21 cellular contexts compared by ENCODE assay signal in genomic region chr10:76779821-76780281, GRCh38.
DNase-seq lines count a peak whose midpoint lies in the region; ATAC-seq and TF ChIP-seq lines count a peak whose summit lies in the region.
"Had no signal": no experiment of that assay in that cellular context is flagged by ENCODE, and none has a peak within 500 bp of the region (broad histone marks: within the 10 kb centered on the region; RNA-seq: fewer than 3 reads in every experiment).

No MANE protein-coding gene starts in this region.

- ATAC-seq in GM19035 (IDR thresholded peaks at IDR 0.05; ENCODE audit: unreplicated experiment) (no peak), GM19455 (IDR thresholded peaks at IDR 0.05; ENCODE audit: unreplicated experiment) (no peak), HG03460 (IDR thresholded peaks at IDR 0.05; ENCODE audit: unreplicated experiment) (no peak)
- ATAC-seq: HCT116; naive thymus-derived CD8-positive, alpha-beta T cell had no signal

- DNase-seq in GM23248 (peak; percentile 3), SK-N-DZ (ENCODE audit: low spot score) (peak; percentile 97), osteoblast (ENCODE audit: insufficient read length, low spot score, missing footprints) (no peak), NCI-H446 (lab: John Stamatoyannopoulos, UW) (no peak)
- DNase-seq: activated CD4-positive, alpha-beta T cell treated with anti-CD3 and anti-CD28 coated beads, Interleukin-2, amount 50 U/mL, for 48 hours; activated CD8-positive, alpha-beta memory T cell treated with anti-CD3 and anti-CD28 coated beads, Interleukin-2, amount 50 U/mL, for 48 hours; DMS53; GF-D8; naive thymus-derived CD8-positive, alpha-beta T cell; NCI-H1417; NCI-H2081; NCI-H82; T-helper 9 cell; upper lobe of left lung had no signal

- peaks cover 4% of the 10 kb centered on the region for H3K9me3 ChIP-seq in GM23248 (ENCODE audit: low read depth)
- no peaks in the 10 kb centered on the region; the same call in 1 of the 2 replicates for H3K9me3 ChIP-seq in iPS-20b (ENCODE audit: insufficient read depth, low read depth, low read length)
- no peaks in the 10 kb centered on the region for H3K9me3 ChIP-seq in osteoblast (ENCODE audit: low read depth, low read length)
- H3K9me3 ChIP-seq: prostate gland had no signal

- no peaks in the 10 kb centered on the region for H3K79me2 ChIP-seq in GM23248 (ENCODE audit: insufficient read depth)
- H3K79me2 ChIP-seq in osteoblast (ENCODE audit: insufficient read depth, low read length) = no peaks in the 10 kb centered on the region

- H3K4me1 ChIP-seq in GM23248 (ENCODE audit: insufficient read depth) (peaks cover 11% of the 10 kb centered on the region), iPS-20b (ENCODE audit: insufficient read depth, low read length) (peaks cover 31% of the 10 kb centered on the region; the same call in 1 of the 2 replicates), osteoblast (ENCODE audit: insufficient read depth, low read length) (peaks cover 10% of the 10 kb centered on the region)
- H3K4me1 ChIP-seq: prostate gland, upper lobe of left lung had no signal

- H3K4me2 ChIP-seq in GM23248 (ENCODE audit: unreplicated experiment) (no peak overlapping the region), osteoblast (ENCODE audit: insufficient read depth, low read length) (no peak overlapping the region)

- H2AFZ ChIP-seq in GM23248 (peak overlapping the region; percentile 41; the same call in 1 of the 2 replicates), osteoblast (ENCODE audit: low read length) (peak overlapping the region; percentile 80)

- WGBS in GM23248 (ENCODE audit: low coverage in 1 of 2, low lambda C conversion rate in 2 of 2, missing lambda C conversion rate in 2 of 2), 2 experiments = 79 to 81% methylated on average over 6 of the region's 6 CpGs

- H3K27me3 ChIP-seq in GM23248 (replicated peaks; ENCODE audit: insufficient read depth) (no peaks in the 10 kb centered on the region; the same call in 1 of the 2 replicates), iPS-20b (ENCODE audit: insufficient read depth, low read length) (no peaks in the 10 kb centered on the region), osteoblast (ENCODE audit: insufficient read depth, low read length) (no peaks in the 10 kb centered on the region)
- H3K27me3 ChIP-seq: ascending aorta, upper lobe of left lung had no signal

- H3F3A ChIP-seq in GM23248 (ENCODE audit: insufficient read depth) = peaks cover 5% of the 10 kb centered on the region; the same call in 1 of the 2 replicates

- H3K4me3 ChIP-seq in GM23248 (no peak overlapping the region), iPS-20b (ENCODE audit: low read length) (peak overlapping the region; percentile 50; the same call in 1 of the 2 replicates), osteoblast (ENCODE audit: insufficient read depth, low read length) (no peak overlapping the region)
- H3K4me3 ChIP-seq: ascending aorta, prostate gland, upper lobe of left lung had no signal

- 0 out of 2 replicates have a peak overlapping the region, but pooled peaks have one; percentile 13 for H3K9ac ChIP-seq in GM23248
- peak overlapping the region; percentile 75; the same call in 1 of the 2 replicates for H3K9ac ChIP-seq in iPS-20b (ENCODE audit: low read depth, low read length)

- H3K36me3 ChIP-seq in GM23248 (ENCODE audit: low read depth) (no peaks in the 10 kb centered on the region), iPS-20b (ENCODE audit: insufficient read depth, low read depth, low read length) (no peaks in the 10 kb centered on the region), osteoblast (ENCODE audit: insufficient read depth, low read length) (no peaks in the 10 kb centered on the region)
- H3K36me3 ChIP-seq: ascending aorta, prostate gland, upper lobe of left lung had no signal

- H4K20me1 ChIP-seq in GM23248 (ENCODE audit: insufficient read depth) (no peaks in the 10 kb centered on the region), osteoblast (ENCODE audit: insufficient read depth, low read length) (no peaks in the 10 kb centered on the region)

- no peak for TF ChIP-seq CTCF in osteoblast (IDR thresholded peaks at IDR 0.05; ENCODE audit: extremely low read depth, low read depth, low read length)

- H3K9me2 ChIP-seq in GM23248 (ENCODE audit: insufficient read depth) = no peaks in the 10 kb centered on the region

- in situ Hi-C loops in GM23248 (cut with MboI) = no loop called here

- H3K27ac ChIP-seq in GM23248 (no peak overlapping the region), iPS-20b (ENCODE audit: low read length) (peak overlapping the region; percentile 89), osteoblast (ENCODE audit: low read depth, low read length) (peak overlapping the region; percentile 55)
- H3K27ac ChIP-seq: prostate gland, upper lobe of left lung had no signal

Comparison
In these comparisons a context has a peak if more than half of its experiments do, and no peak if none do; other contexts are left out.
1. DNase-seq: peak in GM23248 (single experiment) and SK-N-DZ (single experiment); none in osteoblast (single experiment) and NCI-H446 (0 of 2).